13 cellular contexts compared by ENCODE assay signal in genomic region chr15:56786966-56787365, GRCh38. TPM values are rescaled to one million over a fixed set of nuclear protein-coding genes. Genes with fewer than 3 reads are reported as not detected.
DNase-seq lines count a peak whose midpoint lies in the region; ATAC-seq and TF ChIP-seq lines count a peak whose summit lies in the region.
"Had no signal": no experiment of that assay in that cellular context is flagged by ENCODE, and none has a peak within 500 bp of the region (broad histone marks: within the 10 kb centered on the region; RNA-seq: fewer than 3 reads in every experiment).

No MANE protein-coding gene starts in this region.

- no peak overlapping the region for H3K14ac ChIP-seq in H9 (ENCODE audit: insufficient read depth, low read length)

- H3K4ac ChIP-seq in H9 (ENCODE audit: low read depth, low read length) = no peak overlapping the region

- no peak overlapping the region for H4K5ac ChIP-seq in H9 (ENCODE audit: insufficient read length, low read depth, low read length)

- peak overlapping the region; percentile 31 for H3K4me3 Mint-ChIP-seq in activated T-cell treated with anti-CD3 and anti-CD28 coated beads, Interleukin-2, amount 50 U/mL, for 24 hours
- H3K4me3 Mint-ChIP-seq in stimulated activated effector memory CD8-positive, alpha-beta T cell treated with anti-CD3 and anti-CD28 coated beads, Interleukin-12 subunit alpha, Interleukin-12 subunit beta, amount 100 ng/mL, for 72 hours = peak overlapping the region; percentile 35
- H3K4me3 Mint-ChIP-seq in H9 = no peak overlapping the region

- H3K27ac Mint-ChIP-seq in activated T-cell treated with anti-CD3 and anti-CD28 coated beads, Interleukin-2, amount 50 U/mL, for 24 hours = peak overlapping the region; percentile 80
- peak overlapping the region; percentile 78 for H3K27ac Mint-ChIP-seq in stimulated activated effector memory CD8-positive, alpha-beta T cell treated with anti-CD3 and anti-CD28 coated beads, Interleukin-12 subunit alpha, Interleukin-12 subunit beta, amount 100 ng/mL, for 72 hours
- H3K27ac Mint-ChIP-seq in H9 = no peak overlapping the region

- no peaks in the 10 kb centered on the region for H3K9me3 ChIP-seq in H9 (ENCODE audit: control insufficient read depth, low read depth, low read length)
- no peaks in the 10 kb centered on the region for H3K9me3 ChIP-seq in HAP-1

- peaks cover 21% of the 10 kb centered on the region for H3K9me3 Mint-ChIP-seq in activated T-cell treated with anti-CD3 and anti-CD28 coated beads, Interleukin-2, amount 50 U/mL, for 24 hours
- H3K9me3 Mint-ChIP-seq in stimulated activated effector memory CD8-positive, alpha-beta T cell treated with anti-CD3 and anti-CD28 coated beads, Interleukin-12 subunit alpha, Interleukin-12 subunit beta, amount 100 ng/mL, for 72 hours = peaks cover 3% of the 10 kb centered on the region
- H3K9me3 Mint-ChIP-seq in H9 = peaks cover 12 to 14% of the 10 kb centered on the region in 2 experiments

- no CpG with 5 or more reads among the region's 5 CpGs for WGBS in H9 (ENCODE audit: extremely low coverage, insufficient read length, low lambda C conversion rate)

- no peak overlapping the region for H3K27ac ChIP-seq in H9 (ENCODE audit: insufficient read length, low read depth, low read length)
- H3K27ac ChIP-seq: esophagus squamous epithelium, KMS-11, parathyroid adenoma had no signal

- no peaks in the 10 kb centered on the region for H3K36me3 Mint-ChIP-seq in activated T-cell treated with anti-CD3 and anti-CD28 coated beads, Interleukin-2, amount 50 U/mL, for 24 hours (ENCODE audit: low read depth)
- no peaks in the 10 kb centered on the region for H3K36me3 Mint-ChIP-seq in stimulated activated effector memory CD8-positive, alpha-beta T cell treated with anti-CD3 and anti-CD28 coated beads, Interleukin-12 subunit alpha, Interleukin-12 subunit beta, amount 100 ng/mL, for 72 hours
- no peaks in the 10 kb centered on the region; a peak in 1 of 7 replicates for H3K36me3 Mint-ChIP-seq in H9 (ENCODE audit: insufficient read depth in 1 of 3, low read depth in 3 of 3)

- ATAC-seq in GM21526 (IDR thresholded peaks at IDR 0.05; ENCODE audit: low FRiP score, unreplicated experiment) = peak; percentile 70
- peak; percentile 58 for ATAC-seq in HG03469 (IDR thresholded peaks at IDR 0.05; ENCODE audit: unreplicated experiment)
- peak; percentile 97 for ATAC-seq in stimulated activated effector memory CD8-positive, alpha-beta T cell treated with anti-CD3 and anti-CD28 coated beads, Interleukin-12 subunit alpha, Interleukin-12 subunit beta, amount 100 ng/mL, for 72 hours
- no peak for ATAC-seq in HG03457 (IDR thresholded peaks at IDR 0.05; ENCODE audit: unreplicated experiment)
- ATAC-seq: left colon had no signal

- H2BK15ac ChIP-seq in H9 (ENCODE audit: low read depth, low read length) = no peak overlapping the region

- H2AFZ ChIP-seq in H9 (ENCODE audit: low read length) = no peak overlapping the region
- H2AFZ ChIP-seq: parathyroid adenoma had no signal

- no peak overlapping the region for H3T11ph ChIP-seq in H9 (ENCODE audit: low read length)

- DNase-seq in activated T-cell treated with anti-CD3 and anti-CD28 coated beads, Interleukin-2, amount 50 U/mL, for 24 hours = no peak
- DNase-seq in activated T-cell treated with anti-CD3 and anti-CD28 coated beads, Interleukin-2, amount 50 U/mL, for 48 hours = no peak
- DNase-seq in stimulated activated effector memory CD8-positive, alpha-beta T cell treated with anti-CD3 and anti-CD28 coated beads, Interleukin-12 subunit alpha, Interleukin-12 subunit beta, amount 100 ng/mL, for 72 hours (ENCODE audit: low spot score in 2 of 2) = no peak
- DNase-seq in H9 (no peak), HAP-1 (ENCODE audit: low spot score in 2 of 2) (no peak)
- DNase-seq: ACHN, esophagus squamous epithelium, left colon had no signal

- H3K27me3 ChIP-seq in H9 (ENCODE audit: insufficient read depth, low read length) (no peaks in the 10 kb centered on the region), HAP-1 (ENCODE audit: low read depth) (no peaks in the 10 kb centered on the region)
- H3K27me3 ChIP-seq: esophagus squamous epithelium had no signal

- H3K56ac ChIP-seq in H9 (ENCODE audit: insufficient read length, low read depth, low read length) = no peak overlapping the region

- TF ChIP-seq CTCF in H9 (conservative IDR thresholded peaks at IDR 0.05) = no peak

- no peak overlapping the region for H2BK5ac ChIP-seq in H9 (ENCODE audit: insufficient read length, low read length)

- no peak overlapping the region for H4K8ac ChIP-seq in H9 (replicated peaks; ENCODE audit: insufficient read length, low read depth, low read length)

- H2BK12ac ChIP-seq in H9 (ENCODE audit: insufficient read length, low read depth, low read length) = no peak overlapping the region

- H3K79me2 ChIP-seq in H9 (ENCODE audit: insufficient read depth, low read length) = no peaks in the 10 kb centered on the region
- H3K79me2 ChIP-seq: parathyroid adenoma had no signal

- H3K4me1 Mint-ChIP-seq in activated T-cell treated with anti-CD3 and anti-CD28 coated beads, Interleukin-2, amount 50 U/mL, for 24 hours (ENCODE audit: low read depth) = peaks cover 12% of the 10 kb centered on the region
- peaks cover 14% of the 10 kb centered on the region for H3K4me1 Mint-ChIP-seq in stimulated activated effector memory CD8-positive, alpha-beta T cell treated with anti-CD3 and anti-CD28 coated beads, Interleukin-12 subunit alpha, Interleukin-12 subunit beta, amount 100 ng/mL, for 72 hours
- peaks cover 6 to 8% of the 10 kb centered on the region in 2 experiments; a peak in 3 of 4 replicates for H3K4me1 Mint-ChIP-seq in H9

- H3K4me2 ChIP-seq in H9 (ENCODE audit: insufficient read depth, insufficient read length, low read length) = no peak overlapping the region
- H3K4me2 ChIP-seq: KMS-11 had no signal

- no peak overlapping the region for H2AK5ac ChIP-seq in H9 (ENCODE audit: insufficient read length, low read length)

- H3K23me2 ChIP-seq in H9 (ENCODE audit: insufficient read length, low read depth, low read length, poor library complexity, severe bottlenecking) = no peaks in the 10 kb centered on the region

- no peak overlapping the region for H2BK20ac ChIP-seq in H9 (ENCODE audit: low read depth, low read length, poor library complexity, severe bottlenecking)

- H3K27me3 Mint-ChIP-seq in activated T-cell treated with anti-CD3 and anti-CD28 coated beads, Interleukin-2, amount 50 U/mL, for 24 hours = no peaks in the 10 kb centered on the region
- no peaks in the 10 kb centered on the region for H3K27me3 Mint-ChIP-seq in H9 (ENCODE audit: low read depth)

- no peak overlapping the region for H3K23ac ChIP-seq in H9 (ENCODE audit: insufficient read length, low read depth, low read length)

- no peak overlapping the region for H3K9ac ChIP-seq in H9 (ENCODE audit: extremely low read depth, insufficient read length, low read length)
- H3K9ac ChIP-seq: KMS-11, parathyroid adenoma had no signal

- H3K4me1 ChIP-seq in H9 (ENCODE audit: insufficient read depth, low read length) (no peaks in the 10 kb centered on the region), HAP-1 (no peaks in the 10 kb centered on the region)
- H3K4me1 ChIP-seq: esophagus squamous epithelium, parathyroid adenoma had no signal

- no peaks in the 10 kb centered on the region for H3K36me3 ChIP-seq in HAP-1 (replicated peaks)
- H3K36me3 ChIP-seq: esophagus squamous epithelium had no signal

- no peaks in the 10 kb centered on the region for H4K20me1 ChIP-seq in H9 (ENCODE audit: control insufficient read depth, insufficient read depth, insufficient read length)

- no peak overlapping the region for H3K4me3 ChIP-seq in HAP-1
- H3K4me3 ChIP-seq: esophagus squamous epithelium had no signal

- no peaks in the 10 kb centered on the region for H3K79me1 ChIP-seq in H9 (ENCODE audit: insufficient read depth, low read depth, low read length, poor library complexity, severe bottlenecking)

- in situ Hi-C loops in HAP-1 (cut with MboI; ENCODE audit: low sequenced_read_pairs) = no loop called here

- H2BK120ac ChIP-seq in H9 (ENCODE audit: low read depth, low read length, poor library complexity, severe bottlenecking) = no peak overlapping the region

- no peak overlapping the region for H4K91ac ChIP-seq in H9 (ENCODE audit: insufficient read length, low read depth, low read length)

- H3K18ac ChIP-seq in H9 (ENCODE audit: insufficient read length, low read depth, low read length) = no peak overlapping the region

RNA-seq across cellular contexts. Expression of gene ZNF280D, which starts 53.7 kb away (rescaled TPM):
- total RNA-seq in H9 (2021) = 5.7 and 6.1 TPM in 2 replicates

Comparison
In these comparisons a context has a peak if more than half of its experiments do, and no peak if none do; other contexts are left out.
1. H3K27ac Mint-ChIP-seq: peak in activated T-cell treated with anti-CD3 and anti-CD28 coated beads, Interleukin-2, amount 50 U/mL, for 24 hours (single experiment) and stimulated activated effector memory CD8-positive, alpha-beta T cell treated with anti-CD3 and anti-CD28 coated beads, Interleukin-12 subunit alpha, Interleukin-12 subunit beta, amount 100 ng/mL, for 72 hours (single experiment); none in H9 (0 of 3).
2. H3K4me3 Mint-ChIP-seq: peak in activated T-cell treated with anti-CD3 and anti-CD28 coated beads, Interleukin-2, amount 50 U/mL, for 24 hours (single experiment) and stimulated activated effector memory CD8-positive, alpha-beta T cell treated with anti-CD3 and anti-CD28 coated beads, Interleukin-12 subunit alpha, Interleukin-12 subunit beta, amount 100 ng/mL, for 72 hours (single experiment); none in H9 (0 of 2).